ENCODE assay signal across 9 cellular contexts in genomic region chr3:64188810-64189560, GRCh38. TPM values are rescaled to one million over a fixed set of nuclear protein-coding genes. Genes with fewer than 3 reads are reported as not detected.
A peak's percentile ranks its signal among the peaks of the same experiment; 100 is the strongest.
DNase-seq lines count a peak whose midpoint lies in the region; ATAC-seq and TF ChIP-seq lines count a peak whose summit lies in the region.
"Had no signal": no experiment of that assay in that cellular context is flagged by ENCODE, and none has a peak within 500 bp of the region (broad histone marks: within the 10 kb centered on the region; RNA-seq: fewer than 3 reads in every experiment).

No MANE protein-coding gene starts in this region.

- H3K27me3 Mint-ChIP-seq in activated T-helper 1 cell treated with anti-CD3 and anti-CD28 coated beads, Interleukin-12 subunit alpha, Interleukin-12 subunit beta, Interleukin-2, Interleukin-4 antibody, amounts not matched to agents 30 ng/mL and 10 ng/mL and 1 ng/mL, durations not matched to agents 14 hours and 24 hours and 36 hours (ENCODE audit: insufficient read depth) = no peaks in the 10 kb centered on the region

- H3K4me2 ChIP-seq in SK-N-SH = peak overlapping the region; percentile 61

- no peaks in the 10 kb centered on the region for H3K9me2 ChIP-seq in SK-N-SH

- H3K36me3 ChIP-seq in SK-N-SH (replicated peaks in 1 of 2; ENCODE audit: control insufficient read depth in 1 of 2, insufficient read depth in 2 of 2, low read length in 1 of 2) (no peaks in the 10 kb centered on the region), prostate gland (no peaks in the 10 kb centered on the region)

- 0 out of 4 replicates have a peak, but pooled peaks of 1 of the 2 experiments have one; percentile 82 for TF ChIP-seq EP300 in SK-N-SH (IDR thresholded peaks at IDR 0.05; ENCODE audit: borderline replicate concordance in 1 of 2, low read depth in 1 of 2, low read length in 1 of 2)

- WGBS in SK-N-SH (ENCODE audit: low lambda C conversion rate) = 38% methylated on average over 7 of the region's 7 CpGs
- WGBS in prostate gland = 13% methylated on average over 7 of the region's 7 CpGs

- peaks cover 42% of the 10 kb centered on the region for H3F3A ChIP-seq in SK-N-SH (replicated peaks; ENCODE audit: insufficient read depth)

- H3K9me3 ChIP-seq in SK-N-SH = no peaks in the 10 kb centered on the region
- no peaks in the 10 kb centered on the region for H3K9me3 ChIP-seq in prostate gland

- no peak for TF ChIP-seq RAD21 in SK-N-SH (IDR thresholded peaks at IDR 0.05; ENCODE audit: low read length)

- H3K79me2 ChIP-seq in SK-N-SH (ENCODE audit: insufficient read depth) = no peaks in the 10 kb centered on the region; the same call in 1 of the 2 replicates

- H3K4me3 Mint-ChIP-seq in activated T-helper 1 cell treated with anti-CD3 and anti-CD28 coated beads, Interleukin-12 subunit alpha, Interleukin-12 subunit beta, Interleukin-2, Interleukin-4 antibody, amounts not matched to agents 30 ng/mL and 10 ng/mL and 1 ng/mL, durations not matched to agents 14 hours and 24 hours and 36 hours = no peak overlapping the region
- H3K4me3 Mint-ChIP-seq: activated naive CD4-positive, alpha-beta T cell treated with anti-CD3 and anti-CD28 coated beads, Interleukin-2, amount 50 U/mL, for 24 hours had no signal

- H3K4me1 Mint-ChIP-seq in activated T-helper 1 cell treated with anti-CD3 and anti-CD28 coated beads, Interleukin-12 subunit alpha, Interleukin-12 subunit beta, Interleukin-2, Interleukin-4 antibody, amounts not matched to agents 30 ng/mL and 10 ng/mL and 1 ng/mL, durations not matched to agents 14 hours and 24 hours and 36 hours (ENCODE audit: low read depth) = no peaks in the 10 kb centered on the region
- H3K4me1 Mint-ChIP-seq: activated naive CD4-positive, alpha-beta T cell treated with anti-CD3 and anti-CD28 coated beads, Interleukin-2, amount 50 U/mL, for 24 hours had no signal

- H3K9ac ChIP-seq in SK-N-SH = peak overlapping the region; percentile 82; the same call in 1 of the 2 replicates

- H3K27ac Mint-ChIP-seq in activated T-helper 1 cell treated with anti-CD3 and anti-CD28 coated beads, Interleukin-12 subunit alpha, Interleukin-12 subunit beta, Interleukin-2, Interleukin-4 antibody, amounts not matched to agents 30 ng/mL and 10 ng/mL and 1 ng/mL, durations not matched to agents 14 hours and 24 hours and 36 hours = no peak overlapping the region
- H3K27ac Mint-ChIP-seq: activated naive CD4-positive, alpha-beta T cell treated with anti-CD3 and anti-CD28 coated beads, Interleukin-2, amount 50 U/mL, for 24 hours had no signal

- H3K4me3 ChIP-seq in SK-N-SH (ENCODE audit: low read depth in 2 of 2, low read length in 1 of 2) (no peak overlapping the region), prostate gland (no peak overlapping the region)

- ATAC-seq in Right ventricle myocardium superior (ENCODE audit: poor library complexity) (peak; percentile 63), GM21529 (IDR thresholded peaks at IDR 0.05; ENCODE audit: unreplicated experiment) (no peak)

- peaks cover 3% of the 10 kb centered on the region for H3K9me3 Mint-ChIP-seq in activated T-helper 1 cell treated with anti-CD3 and anti-CD28 coated beads, Interleukin-12 subunit alpha, Interleukin-12 subunit beta, Interleukin-2, Interleukin-4 antibody, amounts not matched to agents 30 ng/mL and 10 ng/mL and 1 ng/mL, durations not matched to agents 14 hours and 24 hours and 36 hours

- H3K27ac ChIP-seq in SK-N-SH (ENCODE audit: low read depth in 2 of 2, low read length in 1 of 2) (peak overlapping the region; percentile 87 to 99), prostate gland (peak overlapping the region; percentile 16 to 57)

- no peak for TF ChIP-seq POLR2A in prostate gland (IDR thresholded peaks at IDR 0.05)

- H3K4me1 ChIP-seq in SK-N-SH (ENCODE audit: control insufficient read depth in 1 of 2, insufficient read depth in 2 of 2, low read depth in 1 of 2, low read length in 1 of 2) = peaks cover 16 to 42% of the 10 kb centered on the region in 2 experiments
- H3K4me1 ChIP-seq in prostate gland (replicated peaks) = no peaks in the 10 kb centered on the region

- H2AFZ ChIP-seq in SK-N-SH (ENCODE audit: low read depth) = no peak overlapping the region

- intact Hi-C loops in Right ventricle myocardium superior (cut with DNase I) = no loop called here
- intact Hi-C loops in prostate gland (cut with DNase I) = loop anchor here (5.0 kb wide), 1 partner anchor 78 kb away; no protein-coding TSS in a partner anchor
- intact Hi-C loops in posterior vena cava (cut with DNase I) = no loop called here
- intact Hi-C loops in activated T-helper 1 cell treated with anti-CD3 and anti-CD28 coated beads, Interleukin-12 subunit alpha, Interleukin-12 subunit beta, Interleukin-2, Interleukin-4 antibody, amounts not matched to agents 30 ng/mL and 10 ng/mL and 1 ng/mL, durations not matched to agents 14 hours and 24 hours and 36 hours (cut with micrococcal nuclease) = no loop called here

- TF ChIP-seq CTCF in SK-N-SH (IDR thresholded peaks at IDR 0.05) = no peak
- TF ChIP-seq CTCF in prostate gland (IDR thresholded peaks at IDR 0.05) = no peak

- POLR2A ChIA-PET in SK-N-SH (lab: Yijun Ruan, JAX) = no interaction called here

- CTCF ChIA-PET in SK-N-SH (lab: Yijun Ruan, JAX) = interaction anchor here (1.4 kb wide), 1 partner anchor 165 kb away, joined by 5 read pairs; the partner anchor contains the start of gene PSMD6

- H4K20me1 ChIP-seq in SK-N-SH (ENCODE audit: insufficient read depth) = no peaks in the 10 kb centered on the region

- no peaks in the 10 kb centered on the region for H3K36me3 Mint-ChIP-seq in activated T-helper 1 cell treated with anti-CD3 and anti-CD28 coated beads, Interleukin-12 subunit alpha, Interleukin-12 subunit beta, Interleukin-2, Interleukin-4 antibody, amounts not matched to agents 30 ng/mL and 10 ng/mL and 1 ng/mL, durations not matched to agents 14 hours and 24 hours and 36 hours (ENCODE audit: low read depth)
- H3K36me3 Mint-ChIP-seq: activated naive CD4-positive, alpha-beta T cell treated with anti-CD3 and anti-CD28 coated beads, Interleukin-2, amount 50 U/mL, for 24 hours had no signal

- no peaks in the 10 kb centered on the region for H3K27me3 ChIP-seq in SK-N-SH (ENCODE audit: insufficient read depth)
- H3K27me3 ChIP-seq in prostate gland (replicated peaks; ENCODE audit: insufficient read depth) = no peaks in the 10 kb centered on the region

- DNase-seq in EH (ENCODE audit: low read depth) = peak; percentile 94
- DNase-seq in SK-N-SH = no peak
- DNase-seq in Right ventricle myocardium superior = no peak
- peak; percentile 25 for DNase-seq in prostate gland (ENCODE audit: low spot score)
- DNase-seq in NCI-H1417 treated with DMSO at 0.1 percent for 48 hours (lab: John Stamatoyannopoulos, UW) = no peak
- DNase-seq in posterior vena cava (ENCODE audit: low spot score) = no peak
- no peak for DNase-seq in activated T-helper 1 cell treated with anti-CD3 and anti-CD28 coated beads, Interleukin-12 subunit alpha, Interleukin-12 subunit beta, Interleukin-2, Interleukin-4 antibody, amounts not matched to agents 30 ng/mL and 10 ng/mL and 1 ng/mL, durations not matched to agents 14 hours and 24 hours and 36 hours (ENCODE audit: low spot score)

TF ChIP-seq in SK-N-SH, 30 proteins besides CTCF, POLR2A, EP300 and RAD21 (continues in another document):
- peak; percentile 39; the same call in 1 of the 2 replicates for TF ChIP-seq TAF1 (IDR thresholded peaks at IDR 0.05; ENCODE audit: borderline replicate concordance, low read depth, low read length)
- TF ChIP-seq MAX (IDR thresholded peaks at IDR 0.05; ENCODE audit: low read depth) = peak; percentile 76
- peak; percentile 68; the same call in 1 of the 2 replicates for TF ChIP-seq POLR2AphosphoS5 (IDR thresholded peaks at IDR 0.05; ENCODE audit: low read depth, low read length)
- TF ChIP-seq TCF12 (IDR thresholded peaks at IDR 0.05) = peak; percentile 86
- TF ChIP-seq USF2 (IDR thresholded peaks at IDR 0.05; ENCODE audit: borderline replicate concordance, low read depth, low read length) = no peak
- TF ChIP-seq GABPA (IDR thresholded peaks at IDR 0.05; ENCODE audit: low read depth) = no peak
- TF ChIP-seq NRF1 (IDR thresholded peaks at IDR 0.05; ENCODE audit: low read depth, low read length) = no peak
- TF ChIP-seq NFIC (IDR thresholded peaks at IDR 0.05; ENCODE audit: borderline replicate concordance) = peak; percentile 85
- peak; percentile 74 for TF ChIP-seq TEAD4 (IDR thresholded peaks at IDR 0.05; ENCODE audit: borderline replicate concordance, insufficient read depth)
- TF ChIP-seq RCOR1 (IDR thresholded peaks at IDR 0.05; ENCODE audit: low read length) = no peak

RNA-seq across cellular contexts. Expression of gene PRICKLE2, which starts 36.3 kb away (rescaled TPM):
- polyA plus RNA-seq in SK-N-SH (2012; rRNA removed) = 0.67 and 1.1 TPM in 2 replicates
- polyA plus RNA-seq in SK-N-SH (2012; cell fraction: cytosol; rRNA removed) = 0.42 and 0.49 TPM in 2 replicates
- polyA plus RNA-seq in SK-N-SH (2012; cell fraction: nucleus; rRNA removed) = 2.0 and 2.2 TPM in 2 replicates
- total RNA-seq in Right ventricle myocardium superior (5.9 TPM), prostate gland (10 to 100 TPM; 11.9 to 21.0 TPM), posterior vena cava (10 to 100 TPM; 26.3 to 34.9 TPM)
- not detected in 2 replicates for total RNA-seq in activated T-helper 1 cell treated with anti-CD3 and anti-CD28 coated beads, Interleukin-12 subunit alpha, Interleukin-12 subunit beta, Interleukin-2, Interleukin-4 antibody, amounts not matched to agents 30 ng/mL and 10 ng/mL and 1 ng/mL, durations not matched to agents 14 hours and 24 hours and 36 hours

Comparison
In these comparisons a context has a peak if more than half of its experiments do, and no peak if none do; other contexts are left out.
1. DNase-seq: peak in EH (single experiment) and prostate gland (single experiment); none in SK-N-SH (single experiment), Right ventricle myocardium superior (single experiment), NCI-H1417 treated with DMSO at 0.1 percent for 48 hours (single experiment), posterior vena cava (single experiment) and activated T-helper 1 cell treated with anti-CD3 and anti-CD28 coated beads, Interleukin-12 subunit alpha, Interleukin-12 subunit beta, Interleukin-2, Interleukin-4 antibody, amounts not matched to agents 30 ng/mL and 10 ng/mL and 1 ng/mL, durations not matched to agents 14 hours and 24 hours and 36 hours (single experiment).